10 cellular contexts compared by ENCODE assay signal in the genomic region with DNA sequence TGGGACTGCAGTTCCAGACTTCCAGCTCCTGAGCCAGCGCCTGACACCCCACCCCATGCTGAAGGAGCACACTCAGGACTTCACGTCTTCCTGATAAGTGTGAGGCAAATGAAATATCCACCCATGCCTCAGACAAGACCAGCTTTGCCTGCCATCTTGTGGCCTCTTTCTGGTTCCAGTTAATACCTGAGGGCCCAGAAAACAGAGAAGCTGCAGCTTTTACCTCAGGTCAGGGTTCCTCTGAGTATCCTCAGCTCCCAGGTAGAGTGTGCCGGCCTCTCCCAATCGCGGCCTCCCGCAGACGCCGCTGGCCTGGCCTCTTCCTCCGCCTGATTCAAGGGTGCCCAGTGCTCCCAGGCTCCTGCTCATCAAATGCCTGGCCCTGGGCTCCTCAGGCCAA. TPM values are rescaled to one million over a fixed set of nuclear protein-coding genes. Genes with fewer than 3 reads are reported as not detected.
DNase-seq lines count a peak whose midpoint lies in the region; ATAC-seq, FAIRE-seq and TF ChIP-seq lines count a peak whose summit lies in the region.
"Had no signal": no experiment of that assay in that cellular context is flagged by ENCODE, and none has a peak within 500 bp of the region (broad histone marks: within the 10 kb centered on the region; RNA-seq: fewer than 3 reads in every experiment).

No MANE protein-coding gene starts in this region.

- H3K14ac ChIP-seq in H1 (ENCODE audit: insufficient read length) = no peak overlapping the region

- H3F3A ChIP-seq in smooth muscle cell (ENCODE audit: low read depth) = no peaks in the 10 kb centered on the region

- TF ChIP-seq CTCF in H1 (IDR thresholded peaks at IDR 0.05; ENCODE audit: control extremely low read depth in 1 of 3, insufficient read depth in 1 of 3, low read depth in 1 of 3, low read length in 3 of 3) (peak in 2 of 3 experiments; percentile 53 to 59; a peak in 3 of 4 replicates), smooth muscle cell (IDR thresholded peaks at IDR 0.05; ENCODE audit: borderline replicate concordance, insufficient read depth, poor library complexity, severe bottlenecking) (peak; percentile 16)

- H3K4me3 ChIP-seq in H1 (ENCODE audit: extremely low read depth in 1 of 4, insufficient read depth in 2 of 4, low read depth in 3 of 4, low read length in 4 of 4) (no peak overlapping the region), smooth muscle cell (no peak overlapping the region)

- POLR2A ChIA-PET in H1 (lab: Charles Lee; ENCODE audit: partially characterized antibody) = no interaction called here

- 94% methylated on average over 9 of the region's 9 CpGs; no CpG with 5 or more reads in 1 of the 2 experiments for WGBS in H1 (ENCODE audit: extremely low coverage in 1 of 2, insufficient coverage in 1 of 2, insufficient read length in 1 of 2, insufficient replicate concordance in 2 of 2, low coverage in 1 of 2, low lambda C conversion rate in 2 of 2, missing lambda C conversion rate in 1 of 2), 2 experiments
- 87% methylated on average over 9 of the region's 9 CpGs for WGBS in smooth muscle cell (ENCODE audit: low lambda C conversion rate)

- peak; percentile 37 for DNase-seq in activated gamma-delta T cell treated with Interleukin-2 at 50 U/mL for 16 hours
- no peak for DNase-seq in activated gamma-delta T cell (lab: John Stamatoyannopoulos, UW)
- DNase-seq in NAMALWA (ENCODE audit: low spot score) = peak; percentile 64
- DNase-seq in H1 (ENCODE audit: low read depth in 1 of 2, low spot score in 2 of 2) = no peak
- no peak for DNase-seq in smooth muscle cell (lab: John Stamatoyannopoulos, UW; ENCODE audit: unreplicated experiment)
- DNase-seq in pons (ENCODE audit: low spot score) = no peak
- DNase-seq: COR-L47; stimulated activated CD4-positive, alpha-beta T cell treated with anti-CD3 and anti-CD28 coated beads, Interleukin-4, amount 100 ng/mL, for 24 hours had no signal

- H2AFZ ChIP-seq in H1 (ENCODE audit: low read length) (peak overlapping the region; percentile 49), smooth muscle cell (ENCODE audit: low read depth) (peak overlapping the region; percentile 49)

- H3K4me2 ChIP-seq in H1 (ENCODE audit: insufficient read depth in 1 of 2, low read depth in 2 of 2, low read length in 2 of 2) (no peak overlapping the region), smooth muscle cell (no peak overlapping the region)

- H3K27ac ChIP-seq in H1 (ENCODE audit: low read depth, low read length) (no peak overlapping the region), smooth muscle cell (ENCODE audit: low read depth) (no peak overlapping the region)

- no peak for FAIRE-seq in H1 (lab: Jason Lieb, UNC)

- H3K23ac ChIP-seq in H1 (ENCODE audit: insufficient read length) = no peak overlapping the region

- H2BK5ac ChIP-seq in H1 (ENCODE audit: low read depth, low read length) = no peak overlapping the region

- H3K9me3 ChIP-seq in H1 (ENCODE audit: insufficient read depth in 2 of 2, low read depth in 1 of 2, low read length in 1 of 2) = no peaks in the 10 kb centered on the region
- H3K9me3 ChIP-seq in smooth muscle cell (replicated peaks; ENCODE audit: low read depth) = no peaks in the 10 kb centered on the region

- no peak overlapping the region for H2AK5ac ChIP-seq in H1 (ENCODE audit: low read depth, low read length)

- H3K18ac ChIP-seq in H1 (ENCODE audit: extremely low read depth, low read length) = no peak overlapping the region

- H2BK20ac ChIP-seq in H1 (ENCODE audit: low read length) = no peak overlapping the region

- TF ChIP-seq POLR2A in H1 (IDR thresholded peaks at IDR 0.05; ENCODE audit: control extremely low read depth in 1 of 2, low read depth in 2 of 2, low read length in 2 of 2) = no peak

- H2BK15ac ChIP-seq in H1 (ENCODE audit: low read length) = no peak overlapping the region

- H4K8ac ChIP-seq in H1 (ENCODE audit: extremely low read depth, insufficient read depth, low read length) = peak overlapping the region; percentile 4; the same call in 1 of the 2 replicates

- no peak overlapping the region for H4K91ac ChIP-seq in H1 (replicated peaks; ENCODE audit: insufficient read length, low read length)

- no peak overlapping the region for H3K56ac ChIP-seq in H1 (replicated peaks; ENCODE audit: insufficient read length, low read depth, low read length)

- no peaks in the 10 kb centered on the region for H3K23me2 ChIP-seq in H1 (ENCODE audit: low read depth, low read length)

- H3K4ac ChIP-seq in H1 (replicated peaks; ENCODE audit: insufficient read length, low read depth, low read length) = no peak overlapping the region

- peak; percentile 70 to 77 for TF ChIP-seq RAD21 in H1 (IDR thresholded peaks at IDR 0.05 in 1 of 2, conservative IDR thresholded peaks at IDR 0.05 in 1 of 2; ENCODE audit: low read depth in 2 of 2, low read length in 2 of 2)

- no peak for ATAC-seq in HG02973 (IDR thresholded peaks at IDR 0.05; ENCODE audit: unreplicated experiment)
- no peak for ATAC-seq in HG03565 (IDR thresholded peaks at IDR 0.05; ENCODE audit: unreplicated experiment)

- no peak overlapping the region for H2BK120ac ChIP-seq in H1 (replicated peaks; ENCODE audit: low read depth, low read length)

- no peaks in the 10 kb centered on the region for H4K20me1 ChIP-seq in H1 (replicated peaks in 1 of 2; ENCODE audit: control insufficient read depth in 1 of 2, insufficient read depth in 2 of 2, low read length in 2 of 2)
- H4K20me1 ChIP-seq in smooth muscle cell (ENCODE audit: low read depth) = no peaks in the 10 kb centered on the region

- H3K9ac ChIP-seq in H1 (replicated peaks in 1 of 4; ENCODE audit: extremely low read depth in 1 of 4, low read depth in 3 of 4, low read length in 3 of 4) = no peak overlapping the region
- H3K9ac ChIP-seq in smooth muscle cell (ENCODE audit: low read depth) = no peak overlapping the region

- H2BK12ac ChIP-seq in H1 (ENCODE audit: low read depth, low read length) = no peak overlapping the region

- H3K79me2 ChIP-seq in H1 (ENCODE audit: control insufficient read depth in 1 of 2, insufficient read depth in 2 of 2, low read length in 2 of 2) = no peaks in the 10 kb centered on the region
- no peaks in the 10 kb centered on the region for H3K79me2 ChIP-seq in smooth muscle cell (ENCODE audit: low read depth)

- no peaks in the 10 kb centered on the region for H3K36me3 ChIP-seq in H1 (ENCODE audit: control insufficient read depth in 2 of 4, insufficient read depth in 4 of 4, low read length in 3 of 4)
- no peaks in the 10 kb centered on the region for H3K36me3 ChIP-seq in smooth muscle cell (ENCODE audit: low read depth)

- TF ChIP-seq EP300 in H1 (IDR thresholded peaks at IDR 0.05; ENCODE audit: borderline replicate concordance in 1 of 2, low read depth in 2 of 2, low read length in 2 of 2) = no peak

- H3K27me3 ChIP-seq in H1 (replicated peaks in 1 of 4; ENCODE audit: control insufficient read depth in 3 of 4, extremely low read depth in 1 of 4, insufficient read depth in 3 of 4, low read length in 3 of 4) = no peaks in the 10 kb centered on the region
- H3K27me3 ChIP-seq in smooth muscle cell (ENCODE audit: low read depth) = no peaks in the 10 kb centered on the region

- no peaks in the 10 kb centered on the region for H3K79me1 ChIP-seq in H1 (ENCODE audit: low read depth, low read length)

- H4K5ac ChIP-seq in H1 (ENCODE audit: insufficient read length, low read depth, low read length) = no peak overlapping the region

- H3K4me1 ChIP-seq in H1 (replicated peaks in 1 of 4; ENCODE audit: control insufficient read depth in 3 of 4, insufficient read depth in 4 of 4, low read length in 3 of 4) (no peaks in the 10 kb centered on the region), smooth muscle cell (ENCODE audit: low read depth) (no peaks in the 10 kb centered on the region)

- CTCF ChIA-PET in H1 (lab: Charles Lee; ENCODE audit: partially characterized antibody) = interaction anchor here (0.6 to 2.0 kb wide), 19 partner anchors 11 to 235 kb away, joined by 3 to 13 read pairs (median 4); no protein-coding TSS in a partner anchor

TF ChIP-seq in H1, 55 proteins besides CTCF, POLR2A, EP300 and RAD21:
- TF ChIP-seq BACH1 (IDR thresholded peaks at IDR 0.05; ENCODE audit: low read length) (no peak), MAX (IDR thresholded peaks at IDR 0.05) (no peak)

RNA-seq across cellular contexts. Expression of gene KLHL6, which starts 5.1 kb away (rescaled TPM):
- not detected in 2 replicates for total RNA-seq in H1 (2021; fragmentation: NEBNext Ultra II Directional; extraction: Animal tissue kit (Norgen Biotek cat#: 25700))
- polyA plus RNA-seq in H1 (2011; rRNA removed) (0.05 and 0.08 TPM in 2 replicates), smooth muscle cell (not detected in 2 replicates)
- polyA plus RNA-seq in H1 (2011; cell fraction: cytosol; rRNA removed) = 0.09 TPM
- polyA plus RNA-seq in H1 (2011; cell fraction: nucleus; rRNA removed) = 0.09 TPM
- 0.05 to 0.08 TPM (median 0.05 TPM) in 4 replicates for polyA plus RNA-seq in H1 (2012, experiment 1 of 2)
- polyA plus RNA-seq in H1 (2012, experiment 2 of 2) = 0.05 TPM
- 0.02 TPM for polyA plus RNA-seq in H1 (2013, experiment 1 of 2)
- polyA plus RNA-seq in H1 (2013, experiment 2 of 2) = 0.04 TPM
- 0.07 and 0.28 TPM in 2 replicates for polyA minus RNA-seq in H1 (2011; rRNA and poly(A)+ RNA removed)
- not detected for polyA minus RNA-seq in H1 (2011; cell fraction: cytosol; rRNA and poly(A)+ RNA removed)
- 0.40 TPM for polyA minus RNA-seq in H1 (2011; cell fraction: nucleus; rRNA and poly(A)+ RNA removed)
- total RNA-seq in smooth muscle cell = 0.22 and 0.40 TPM in 2 replicates

Comparison
In these comparisons a context has a peak if more than half of its experiments do, and no peak if none do; other contexts are left out.
1. DNase-seq: peak in activated gamma-delta T cell treated with Interleukin-2 at 50 U/mL for 16 hours (single experiment) and NAMALWA (single experiment); none in activated gamma-delta T cell (single experiment), H1 (0 of 2), smooth muscle cell (single experiment) and pons (single experiment).